ENCODE assay signal across 1 cellular context in the genomic region with DNA sequence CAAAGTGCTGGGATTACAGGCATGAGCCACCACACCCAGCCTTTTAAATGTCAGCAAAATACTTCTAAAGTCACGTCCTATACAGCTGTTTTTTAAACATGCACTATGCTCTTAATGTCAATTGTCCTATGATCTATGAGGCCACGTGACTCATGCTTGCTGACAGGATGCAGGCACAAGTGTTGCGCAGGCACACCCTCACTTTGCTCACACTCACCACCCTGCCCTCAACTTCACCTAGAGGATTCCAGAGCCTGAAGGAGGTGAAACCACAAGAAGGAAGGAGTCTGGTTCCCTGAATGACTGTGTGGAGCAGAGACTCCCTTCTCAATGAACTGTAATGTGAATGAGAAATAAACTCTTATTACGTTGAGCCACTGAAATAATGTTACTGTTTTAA.
A peak's percentile ranks its signal among the peaks of the same experiment; 100 is the strongest.
TF ChIP-seq lines count a peak whose summit lies in the region.

No MANE protein-coding gene starts in this region.

TF ChIP-seq in K562, 482 proteins besides CTCF, POLR2A, EP300 and RAD21 (continued from another document):
- TF ChIP-seq, protein P1, sequence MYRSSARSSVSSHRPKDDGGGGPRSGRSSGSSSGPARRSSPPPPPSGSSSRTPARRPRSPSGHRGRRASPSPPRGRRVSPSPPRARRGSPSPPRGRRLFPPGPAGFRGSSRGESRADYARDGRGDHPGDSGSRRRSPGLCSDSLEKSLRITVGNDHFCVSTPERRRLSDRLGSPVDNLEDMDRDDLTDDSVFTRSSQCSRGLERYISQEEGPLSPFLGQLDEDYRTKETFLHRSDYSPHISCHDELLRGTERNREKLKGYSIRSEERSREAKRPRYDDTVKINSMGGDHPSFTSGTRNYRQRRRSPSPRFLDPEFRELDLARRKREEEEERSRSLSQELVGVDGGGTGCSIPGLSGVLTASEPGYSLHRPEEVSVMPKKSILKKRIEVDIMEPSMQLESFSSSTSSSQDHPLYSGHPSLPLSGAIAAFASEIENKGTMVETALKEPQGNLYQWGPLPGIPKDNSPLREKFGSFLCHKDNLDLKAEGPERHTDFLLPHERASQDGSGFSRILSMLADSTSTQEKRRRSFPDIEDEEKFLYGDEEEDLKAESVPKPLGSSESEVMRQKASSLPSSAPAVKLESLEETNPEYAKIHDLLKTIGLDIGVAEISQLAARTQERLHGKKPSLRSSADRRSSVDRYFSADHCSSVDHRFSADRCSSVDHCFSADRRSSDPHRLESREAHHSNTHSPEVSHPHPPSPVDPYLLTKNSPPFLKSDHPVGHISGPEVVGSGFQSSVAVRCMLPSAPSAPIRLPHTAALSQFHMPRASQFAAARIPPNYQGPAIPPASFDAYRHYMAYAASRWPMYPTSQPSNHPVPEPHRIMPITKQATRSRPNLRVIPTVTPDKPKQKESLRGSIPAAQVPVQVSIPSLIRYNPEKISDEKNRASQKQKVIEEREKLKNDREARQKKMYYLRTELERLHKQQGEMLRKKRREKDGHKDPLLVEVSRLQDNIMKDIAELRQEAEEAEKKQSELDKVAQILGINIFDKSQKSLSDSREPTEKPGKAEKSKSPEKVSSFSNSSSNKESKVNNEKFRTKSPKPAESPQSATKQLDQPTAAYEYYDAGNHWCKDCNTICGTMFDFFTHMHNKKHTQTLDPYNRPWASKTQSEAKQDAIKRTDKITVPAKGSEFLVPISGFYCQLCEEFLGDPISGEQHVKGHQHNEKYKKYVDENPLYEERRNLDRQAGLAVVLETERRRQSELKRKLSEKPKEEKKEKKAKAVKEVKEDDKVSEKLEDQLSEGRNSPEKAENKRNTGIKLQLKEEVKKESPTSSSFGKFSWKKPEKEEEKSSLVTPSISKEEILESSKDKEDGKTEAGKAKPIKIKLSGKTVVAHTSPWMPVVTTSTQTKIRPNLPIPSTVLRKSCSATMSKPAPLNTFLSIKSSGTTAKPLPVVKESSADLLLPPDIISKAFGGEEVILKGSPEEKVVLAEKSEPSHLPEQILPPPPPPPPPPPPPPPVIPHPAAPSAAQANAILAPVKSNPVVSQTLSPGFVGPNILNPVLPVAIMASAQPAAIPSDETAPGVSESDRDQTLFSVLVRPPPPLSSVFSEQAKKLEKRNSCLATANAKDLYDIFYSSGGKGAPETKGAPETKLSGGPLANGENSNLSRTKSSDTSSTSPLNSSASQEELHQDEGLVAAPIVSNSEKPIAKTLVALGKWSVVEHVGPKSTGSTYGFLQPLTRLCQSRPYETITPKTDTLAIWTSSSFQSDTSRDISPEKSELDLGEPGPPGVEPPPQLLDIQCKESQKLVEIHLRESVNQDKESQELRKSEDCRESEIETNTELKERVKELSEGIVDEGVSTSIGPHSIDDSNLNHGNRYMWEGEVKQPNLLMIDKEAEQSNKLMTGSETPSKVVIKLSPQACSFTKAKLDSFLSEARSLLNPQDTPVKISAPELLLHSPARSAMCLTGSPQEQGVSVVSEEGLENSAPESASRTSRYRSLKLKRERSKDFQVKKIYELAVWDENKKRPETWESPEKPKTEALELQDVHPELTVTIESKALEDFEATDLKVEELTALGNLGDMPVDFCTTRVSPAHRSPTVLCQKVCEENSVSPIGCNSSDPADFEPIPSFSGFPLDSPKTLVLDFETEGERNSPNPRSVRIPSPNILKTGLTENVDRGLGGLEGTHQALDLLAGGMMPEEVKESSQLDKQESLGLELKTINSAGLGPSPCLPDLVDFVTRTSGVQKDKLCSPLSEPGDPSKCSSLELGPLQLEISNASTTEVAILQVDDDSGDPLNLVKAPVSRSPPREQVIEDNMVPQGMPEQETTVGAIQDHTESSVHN (IDR thresholded peaks at IDR 0.05; ENCODE audit: borderline replicate concordance in 1 of 2, low read depth in 1 of 2): no peak
- TF ChIP-seq ZSCAN29 (IDR thresholded peaks at IDR 0.05): no peak
- TF ChIP-seq CEBPG (CRISPR knock-in tag; IDR thresholded peaks at IDR 0.05): peak; percentile 28; the same call in 1 of the 2 replicates
- TF ChIP-seq CEBPG (tag; conservative IDR thresholded peaks at IDR 0.05 in 1 of 2, IDR thresholded peaks at IDR 0.05 in 1 of 2): no peak
- no peak for TF ChIP-seq ZNF518B (CRISPR knock-in tag; IDR thresholded peaks at IDR 0.05)
- no peak for TF ChIP-seq POLR2G (IDR thresholded peaks at IDR 0.05; ENCODE audit: low read depth, low read length)
- TF ChIP-seq ZNF644 (tag; IDR thresholded peaks at IDR 0.05; ENCODE audit: low read depth): no peak
- TF ChIP-seq ZNF696 (CRISPR knock-in tag; conservative IDR thresholded peaks at IDR 0.05): no peak
- TF ChIP-seq TAL1 (IDR thresholded peaks at IDR 0.05): no peak
- TF ChIP-seq C11orf30 (IDR thresholded peaks at IDR 0.05; ENCODE audit: low read depth): no peak
- no peak for TF ChIP-seq ZNF79 (CRISPR knock-in tag; IDR thresholded peaks at IDR 0.05; ENCODE audit: low read depth)
- TF ChIP-seq CAMTA2 (CRISPR knock-in tag; conservative IDR thresholded peaks at IDR 0.05): no peak
- no peak for TF ChIP-seq ZNF41 (CRISPR knock-in tag; conservative IDR thresholded peaks at IDR 0.05)
- TF ChIP-seq BRD9 (IDR thresholded peaks at IDR 0.05; ENCODE audit: low read depth, partially characterized antibody): no peak
- no peak for TF ChIP-seq ZSCAN32 (CRISPR knock-in tag; IDR thresholded peaks at IDR 0.05)
- no peak for TF ChIP-seq BHLHE40 (IDR thresholded peaks at IDR 0.05; ENCODE audit: low read length)
- no peak for TF ChIP-seq SMC3 (conservative IDR thresholded peaks at IDR 0.05; ENCODE audit: insufficient read depth, low read depth, low read length)
- no peak for TF ChIP-seq ETS1 (conservative IDR thresholded peaks at IDR 0.05; ENCODE audit: control insufficient read depth, low read depth, low read length)
- TF ChIP-seq LCOR (CRISPR knock-in tag; IDR thresholded peaks at IDR 0.05): no peak
- TF ChIP-seq NCOA4 (IDR thresholded peaks at IDR 0.05; ENCODE audit: partially characterized antibody): no peak
- TF ChIP-seq, protein P2, sequence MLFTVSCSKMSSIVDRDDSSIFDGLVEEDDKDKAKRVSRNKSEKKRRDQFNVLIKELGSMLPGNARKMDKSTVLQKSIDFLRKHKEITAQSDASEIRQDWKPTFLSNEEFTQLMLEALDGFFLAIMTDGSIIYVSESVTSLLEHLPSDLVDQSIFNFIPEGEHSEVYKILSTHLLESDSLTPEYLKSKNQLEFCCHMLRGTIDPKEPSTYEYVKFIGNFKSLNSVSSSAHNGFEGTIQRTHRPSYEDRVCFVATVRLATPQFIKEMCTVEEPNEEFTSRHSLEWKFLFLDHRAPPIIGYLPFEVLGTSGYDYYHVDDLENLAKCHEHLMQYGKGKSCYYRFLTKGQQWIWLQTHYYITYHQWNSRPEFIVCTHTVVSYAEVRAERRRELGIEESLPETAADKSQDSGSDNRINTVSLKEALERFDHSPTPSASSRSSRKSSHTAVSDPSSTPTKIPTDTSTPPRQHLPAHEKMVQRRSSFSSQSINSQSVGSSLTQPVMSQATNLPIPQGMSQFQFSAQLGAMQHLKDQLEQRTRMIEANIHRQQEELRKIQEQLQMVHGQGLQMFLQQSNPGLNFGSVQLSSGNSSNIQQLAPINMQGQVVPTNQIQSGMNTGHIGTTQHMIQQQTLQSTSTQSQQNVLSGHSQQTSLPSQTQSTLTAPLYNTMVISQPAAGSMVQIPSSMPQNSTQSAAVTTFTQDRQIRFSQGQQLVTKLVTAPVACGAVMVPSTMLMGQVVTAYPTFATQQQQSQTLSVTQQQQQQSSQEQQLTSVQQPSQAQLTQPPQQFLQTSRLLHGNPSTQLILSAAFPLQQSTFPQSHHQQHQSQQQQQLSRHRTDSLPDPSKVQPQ (CRISPR knock-in tag; IDR thresholded peaks at IDR 0.05; ENCODE audit: borderline replicate concordance): no peak
- no peak for TF ChIP-seq CBFA2T3 (IDR thresholded peaks at IDR 0.05)
- TF ChIP-seq, protein P3, sequence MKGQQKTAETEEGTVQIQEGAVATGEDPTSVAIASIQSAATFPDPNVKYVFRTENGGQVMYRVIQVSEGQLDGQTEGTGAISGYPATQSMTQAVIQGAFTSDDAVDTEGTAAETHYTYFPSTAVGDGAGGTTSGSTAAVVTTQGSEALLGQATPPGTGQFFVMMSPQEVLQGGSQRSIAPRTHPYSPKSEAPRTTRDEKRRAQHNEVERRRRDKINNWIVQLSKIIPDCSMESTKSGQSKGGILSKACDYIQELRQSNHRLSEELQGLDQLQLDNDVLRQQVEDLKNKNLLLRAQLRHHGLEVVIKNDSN (CRISPR knock-in tag; IDR thresholded peaks at IDR 0.05): peak; percentile 24; the same call in 1 of the 2 replicates
